Comparison of ENCODE assay signal across 9 cellular contexts in genomic region chr19:58399903-58400637, GRCh38. TPM values are rescaled to one million over a fixed set of nuclear protein-coding genes. Genes with fewer than 3 reads are reported as not detected.
DNase-seq lines count a peak whose midpoint lies in the region; ATAC-seq and TF ChIP-seq lines count a peak whose summit lies in the region.
"Had no signal": no experiment of that assay in that cellular context is flagged by ENCODE, and none has a peak within 500 bp of the region (broad histone marks: within the 10 kb centered on the region; RNA-seq: fewer than 3 reads in every experiment).

No MANE protein-coding gene starts in this region.

- peaks cover 2% of the 10 kb centered on the region for H3K27me3 Mint-ChIP-seq in activated CD4-positive, alpha-beta T cell treated with anti-CD3 and anti-CD28 coated beads for 36 hours
- peaks cover 29% of the 10 kb centered on the region for H3K27me3 Mint-ChIP-seq in stimulated activated naive CD8-positive, alpha-beta T cell treated with anti-CD3 and anti-CD28 coated beads, Interleukin-15, amount 100 ng/mL, for 72 hours
- H3K27me3 Mint-ChIP-seq in effector memory CD8-positive, alpha-beta T cell = peaks cover 0 to 20% of the 10 kb centered on the region in 2 donors

- POLR2A ChIA-PET in activated CD4-positive, alpha-beta T cell treated with anti-CD3 and anti-CD28 coated beads for 36 hours (lab: Charles Lee) = interaction anchor here (0.6 kb wide), 1 partner anchor 51 kb away, joined by 3 read pairs; the partner anchor contains the start of gene ZNF324B

- no peaks in the 10 kb centered on the region for H4K20me1 ChIP-seq in hepatocyte (ENCODE audit: insufficient read depth, poor library complexity, severe bottlenecking)

- H3K9me2 ChIP-seq in hepatocyte (replicated peaks; ENCODE audit: insufficient read depth) = no peaks in the 10 kb centered on the region

- peaks cover 8% of the 10 kb centered on the region for H3K27me3 ChIP-seq in hepatocyte

- peak overlapping the region; percentile 81 for H3K4me2 ChIP-seq in hepatocyte

- intact Hi-C loops in activated CD4-positive, alpha-beta T cell treated with anti-CD3 and anti-CD28 coated beads for 36 hours (cut with DNase I, micrococcal nuclease) = loop anchor here in 1 of 2 experiments (2.0 to 10.0 kb wide), 4 partner anchors 13 to 215 kb away; partner anchors contain the start of genes RPS5, ZBTB45, ZNF274 and ZNF446

- H3K36me3 ChIP-seq in hepatocyte (replicated peaks; ENCODE audit: insufficient read depth, low read depth) = no peaks in the 10 kb centered on the region

- no peaks in the 10 kb centered on the region for H3K9me3 ChIP-seq in hepatocyte (ENCODE audit: low read depth)

- no peak overlapping the region for H3K27ac Mint-ChIP-seq in activated CD4-positive, alpha-beta T cell treated with anti-CD3 and anti-CD28 coated beads for 36 hours
- no peak overlapping the region for H3K27ac Mint-ChIP-seq in stimulated activated naive CD8-positive, alpha-beta T cell treated with anti-CD3 and anti-CD28 coated beads, Interleukin-15, amount 100 ng/mL, for 72 hours
- H3K27ac Mint-ChIP-seq in effector memory CD8-positive, alpha-beta T cell = no peak overlapping the region

- H3K4me3 ChIP-seq in hepatocyte = no peak overlapping the region

- H3K9me3 Mint-ChIP-seq in activated CD4-positive, alpha-beta T cell treated with anti-CD3 and anti-CD28 coated beads for 36 hours (ENCODE audit: low read depth) = no peaks in the 10 kb centered on the region
- no peaks in the 10 kb centered on the region for H3K9me3 Mint-ChIP-seq in stimulated activated naive CD8-positive, alpha-beta T cell treated with anti-CD3 and anti-CD28 coated beads, Interleukin-15, amount 100 ng/mL, for 72 hours
- H3K9me3 Mint-ChIP-seq in effector memory CD8-positive, alpha-beta T cell = no peaks in the 10 kb centered on the region

- H3K4me3 Mint-ChIP-seq in activated CD4-positive, alpha-beta T cell treated with anti-CD3 and anti-CD28 coated beads for 36 hours = peak overlapping the region; percentile 23
- H3K4me3 Mint-ChIP-seq in stimulated activated naive CD8-positive, alpha-beta T cell treated with anti-CD3 and anti-CD28 coated beads, Interleukin-15, amount 100 ng/mL, for 72 hours = peak overlapping the region; percentile 87 to 98
- peak overlapping the region in 1 of 2 donors; percentile 84 for H3K4me3 Mint-ChIP-seq in effector memory CD8-positive, alpha-beta T cell

- peaks cover 4% of the 10 kb centered on the region for H3K36me3 Mint-ChIP-seq in activated CD4-positive, alpha-beta T cell treated with anti-CD3 and anti-CD28 coated beads for 36 hours (ENCODE audit: low read depth)
- H3K36me3 Mint-ChIP-seq in effector memory CD8-positive, alpha-beta T cell (ENCODE audit: insufficient read depth) = peaks cover 34% of the 10 kb centered on the region

- no peak for ATAC-seq in activated CD4-positive, alpha-beta T cell treated with anti-CD3 and anti-CD28 coated beads for 36 hours
- ATAC-seq in SK-N-SH treated with all-trans-retinoic acid at 6 μM for 48 hours (peak; percentile 66), GM18520 (IDR thresholded peaks at IDR 0.05; ENCODE audit: unreplicated experiment) (no peak), left lobe of liver (no peak)
- ATAC-seq in stimulated activated naive CD8-positive, alpha-beta T cell treated with anti-CD3 and anti-CD28 coated beads, Interleukin-15, amount 100 ng/mL, for 72 hours = no peak
- no peak for ATAC-seq in effector memory CD8-positive, alpha-beta T cell (replicated peaks)

- DNase-seq in activated CD4-positive, alpha-beta T cell treated with anti-CD3 and anti-CD28 coated beads for 36 hours = no peak
- no peak for DNase-seq in activated CD4-positive, alpha-beta T cell treated with anti-CD3 and anti-CD28 coated beads, Interleukin-2, amount 50 U/mL, for 4 hours
- DNase-seq in hepatocyte (ENCODE audit: low spot score) (no peak), left lobe of liver (ENCODE audit: low spot score) (no peak)
- no peak for DNase-seq in stimulated activated naive CD8-positive, alpha-beta T cell treated with anti-CD3 and anti-CD28 coated beads, Interleukin-15, amount 100 ng/mL, for 72 hours
- DNase-seq in effector memory CD8-positive, alpha-beta T cell = no peak
- DNase-seq: effector CD4-positive, alpha-beta T cell had no signal

- CTCF ChIA-PET in activated CD4-positive, alpha-beta T cell treated with anti-CD3 and anti-CD28 coated beads for 36 hours (lab: Charles Lee) = no interaction called here

- WGBS in hepatocyte (ENCODE audit: low lambda C conversion rate, missing lambda C conversion rate) = 94% methylated on average over 7 of the region's 9 CpGs

- peaks cover 13% of the 10 kb centered on the region for H3K79me2 ChIP-seq in hepatocyte

- no peak overlapping the region for H3K27ac ChIP-seq in hepatocyte

- peaks cover 14% of the 10 kb centered on the region for H3K4me1 ChIP-seq in hepatocyte (ENCODE audit: insufficient read depth)

- peaks cover 16% of the 10 kb centered on the region for H3K4me1 Mint-ChIP-seq in activated CD4-positive, alpha-beta T cell treated with anti-CD3 and anti-CD28 coated beads for 36 hours
- H3K4me1 Mint-ChIP-seq in stimulated activated naive CD8-positive, alpha-beta T cell treated with anti-CD3 and anti-CD28 coated beads, Interleukin-15, amount 100 ng/mL, for 72 hours = peaks cover 37% of the 10 kb centered on the region
- H3K4me1 Mint-ChIP-seq in effector memory CD8-positive, alpha-beta T cell (ENCODE audit: low read depth in 2 of 2) = peaks cover 9% of the 10 kb centered on the region in 2 donors

- TF ChIP-seq CTCF in hepatocyte (IDR thresholded peaks at IDR 0.05; ENCODE audit: poor library complexity) = no peak

- H2AFZ ChIP-seq in hepatocyte = peak overlapping the region; percentile 27

TF ChIP-seq in SK-N-SH treated with all-trans-retinoic acid at 6 μM for 48 hours, 23 proteins besides CTCF, POLR2A, EP300 and RAD21:
- no peak for TF ChIP-seq POU6F1 (CRISPR knock-in tag; IDR thresholded peaks at IDR 0.05; ENCODE audit: borderline replicate concordance, low read depth)
- 0 out of 2 replicates have a peak, but pooled peaks have one; percentile 61 for TF ChIP-seq ZFP3 (CRISPR knock-in tag; IDR thresholded peaks at IDR 0.05)
- TF ChIP-seq TSHZ2 (CRISPR knock-in tag; IDR thresholded peaks at IDR 0.05) = no peak
- TF ChIP-seq TCF4 (CRISPR knock-in tag; IDR thresholded peaks at IDR 0.05; ENCODE audit: borderline replicate concordance) = no peak
- no peak for TF ChIP-seq ZC3H10 (CRISPR knock-in tag; IDR thresholded peaks at IDR 0.05)

RNA-seq across cellular contexts. Expression of gene RNF225, which starts 4.6 kb away (rescaled TPM):
- total RNA-seq in activated CD4-positive, alpha-beta T cell treated with anti-CD3 and anti-CD28 coated beads for 36 hours = under 1 TPM; 0.25 to 0.56 TPM
- not detected in 2 replicates for total RNA-seq in hepatocyte
- polyA plus RNA-seq in hepatocyte = 0.47 TPM in 1 of 2 replicates, not detected in the other
- not detected for total RNA-seq in left lobe of liver

RNA-seq across cellular contexts. Expression of gene ZNF584, which starts 8.4 kb away (rescaled TPM):
- total RNA-seq in activated CD4-positive, alpha-beta T cell treated with anti-CD3 and anti-CD28 coated beads for 36 hours = 10 to 100 TPM in 1 of 2 experiments, 1 to 10 TPM in 1; 9.9 to 11.2 TPM
- total RNA-seq in hepatocyte (4.5 and 5.5 TPM in 2 replicates), left lobe of liver (5.8 TPM)
- 4.5 and 7.9 TPM in 2 replicates for polyA plus RNA-seq in hepatocyte

RNA-seq across cellular contexts. Expression of gene RPS5, which starts 13.0 kb away (rescaled TPM):
- 1,000 to 10,000 TPM; 1,234 to 1,535 TPM for total RNA-seq in activated CD4-positive, alpha-beta T cell treated with anti-CD3 and anti-CD28 coated beads for 36 hours
- total RNA-seq in hepatocyte (1,644 and 2,420 TPM in 2 replicates), left lobe of liver (311 TPM)
- 562 and 565 TPM in 2 replicates for polyA plus RNA-seq in hepatocyte

RNA-seq across cellular contexts. Expression of gene ZNF837, which starts 19.2 kb away (rescaled TPM):
- 1 to 10 TPM; 2.0 to 2.5 TPM for total RNA-seq in activated CD4-positive, alpha-beta T cell treated with anti-CD3 and anti-CD28 coated beads for 36 hours
- total RNA-seq in hepatocyte (5.0 and 5.9 TPM in 2 replicates), left lobe of liver (2.9 TPM)
- 5.4 and 9.7 TPM in 2 replicates for polyA plus RNA-seq in hepatocyte

RNA-seq across cellular contexts. Expression of gene ZNF497, which starts 37.5 kb away (rescaled TPM):
- total RNA-seq in activated CD4-positive, alpha-beta T cell treated with anti-CD3 and anti-CD28 coated beads for 36 hours = 1 to 10 TPM; 1.1 to 1.5 TPM
- total RNA-seq in hepatocyte = 1.5 and 1.6 TPM in 2 replicates
- polyA plus RNA-seq in hepatocyte = 3.3 and 4.3 TPM in 2 replicates
- 2.4 TPM for total RNA-seq in left lobe of liver
